ENCODE assay signal across 8 cellular contexts in genomic region chrX:9677098-9677739, GRCh38.
DNase-seq lines count a peak whose midpoint lies in the region; ATAC-seq and TF ChIP-seq lines count a peak whose summit lies in the region.

No MANE protein-coding gene starts in this region.

- H3K79me2 ChIP-seq in OCI-LY3 (ENCODE audit: low read length): no peaks in the 10 kb centered on the region

- H3K9ac ChIP-seq in OCI-LY3 (ENCODE audit: low read length): peak overlapping the region; percentile 33; the same call in 1 of the 2 replicates

- H3K4me1 ChIP-seq in OCI-LY3 (ENCODE audit: low read length): peaks cover 28% of the 10 kb centered on the region

- no peaks in the 10 kb centered on the region for H3K27me3 ChIP-seq in OCI-LY3 (ENCODE audit: low read depth, low read length)

- peak overlapping the region; percentile 46; the same call in 1 of the 2 replicates for H3K4me3 ChIP-seq in OCI-LY3 (ENCODE audit: low read length)

- peaks cover 56% of the 10 kb centered on the region for H3K36me3 ChIP-seq in OCI-LY3 (replicated peaks; ENCODE audit: low read depth, low read length)

- TF ChIP-seq CTCF in OCI-LY3 (IDR thresholded peaks at IDR 0.05; ENCODE audit: low read depth, low read length): no peak

- H3K9me3 ChIP-seq in OCI-LY3 (ENCODE audit: insufficient read depth, low read length): peaks cover 28% of the 10 kb centered on the region; the same call in 1 of the 2 replicates

- H3K27ac ChIP-seq in OCI-LY3 (ENCODE audit: low read length): peak overlapping the region; percentile 98

- ATAC-seq in HG02973 (IDR thresholded peaks at IDR 0.05; ENCODE audit: unreplicated experiment): peak; percentile 98
- peak; percentile 72 for ATAC-seq in left ventricle myocardium superior

- no peak overlapping the region for H2AFZ ChIP-seq in OCI-LY3 (ENCODE audit: low read depth, low read length)

- no peaks in the 10 kb centered on the region for H4K20me1 ChIP-seq in OCI-LY3 (ENCODE audit: insufficient read depth, low read length)

- intact Hi-C loops in left ventricle myocardium superior (cut with micrococcal nuclease) (no loop called here), posterior vena cava (cut with DNase I) (no loop called here)

- peak; percentile 58 for DNase-seq in activated CD8-positive, alpha-beta memory T cell treated with anti-CD3 and anti-CD28 coated beads for 24 hours
- no peak for DNase-seq in activated CD8-positive, alpha-beta memory T cell treated with anti-CD3 and anti-CD28 coated beads, Interleukin-2, amount 50 U/mL, for 4 hours
- DNase-seq in left ventricle myocardium superior (no peak), NCI-H446 (lab: John Stamatoyannopoulos, UW) (no peak), AML-193 (lab: John Stamatoyannopoulos, UW) (no peak), posterior vena cava (ENCODE audit: low spot score) (no peak)

- peak overlapping the region; percentile 62 for H3K4me2 ChIP-seq in OCI-LY3 (ENCODE audit: low read length)
